1 cellular context compared by ENCODE assay signal in the genomic region with DNA sequence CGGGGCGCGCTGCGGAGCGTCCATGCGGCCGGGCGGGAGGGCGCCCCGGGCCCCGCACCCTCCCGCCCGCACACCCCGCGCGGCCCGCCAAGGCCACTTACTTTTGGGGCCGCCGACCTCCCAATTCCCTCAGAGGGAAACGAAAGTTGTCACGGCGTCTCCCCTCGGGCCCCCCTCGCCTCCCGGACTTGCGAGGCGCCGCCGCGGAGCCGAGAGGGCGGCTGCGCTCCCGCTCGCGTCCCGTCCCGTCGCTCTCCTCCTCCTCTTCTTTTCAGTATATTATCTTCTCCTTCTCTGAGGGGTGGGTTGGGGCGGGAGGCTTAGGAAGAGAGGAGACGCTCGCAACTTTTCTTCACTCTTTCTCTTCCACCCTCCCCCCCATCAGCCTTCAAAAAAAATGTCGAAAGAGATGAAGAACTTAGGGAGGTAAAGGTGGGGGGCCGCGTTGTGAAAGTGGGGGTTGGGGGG.
TF ChIP-seq lines count a peak whose summit lies in the region.

No MANE protein-coding gene starts in this region.

TF ChIP-seq in liver, 16 proteins besides CTCF, POLR2A, EP300 and RAD21 (continued from another document):
- TF ChIP-seq REST (IDR thresholded peaks at IDR 0.05) (no peak), NR2F2 (IDR thresholded peaks at IDR 0.05) (no peak), SP1 (IDR thresholded peaks at IDR 0.05) (no peak), ATF3 (IDR thresholded peaks at IDR 0.05) (no peak), FOXA1 (IDR thresholded peaks at IDR 0.05) (no peak), HNF4G (IDR thresholded peaks at IDR 0.05) (no peak), EGR1 (IDR thresholded peaks at IDR 0.05; ENCODE audit: low read depth in 2 of 2) (no peak), YY1 (IDR thresholded peaks at IDR 0.05) (no peak), HNF4A (conservative IDR thresholded peaks at IDR 0.05) (no peak)
TF ChIP-seq in liver: peak in this region for 0.
